Comparison of ENCODE assay signal across 8 cellular contexts in the genomic region with DNA sequence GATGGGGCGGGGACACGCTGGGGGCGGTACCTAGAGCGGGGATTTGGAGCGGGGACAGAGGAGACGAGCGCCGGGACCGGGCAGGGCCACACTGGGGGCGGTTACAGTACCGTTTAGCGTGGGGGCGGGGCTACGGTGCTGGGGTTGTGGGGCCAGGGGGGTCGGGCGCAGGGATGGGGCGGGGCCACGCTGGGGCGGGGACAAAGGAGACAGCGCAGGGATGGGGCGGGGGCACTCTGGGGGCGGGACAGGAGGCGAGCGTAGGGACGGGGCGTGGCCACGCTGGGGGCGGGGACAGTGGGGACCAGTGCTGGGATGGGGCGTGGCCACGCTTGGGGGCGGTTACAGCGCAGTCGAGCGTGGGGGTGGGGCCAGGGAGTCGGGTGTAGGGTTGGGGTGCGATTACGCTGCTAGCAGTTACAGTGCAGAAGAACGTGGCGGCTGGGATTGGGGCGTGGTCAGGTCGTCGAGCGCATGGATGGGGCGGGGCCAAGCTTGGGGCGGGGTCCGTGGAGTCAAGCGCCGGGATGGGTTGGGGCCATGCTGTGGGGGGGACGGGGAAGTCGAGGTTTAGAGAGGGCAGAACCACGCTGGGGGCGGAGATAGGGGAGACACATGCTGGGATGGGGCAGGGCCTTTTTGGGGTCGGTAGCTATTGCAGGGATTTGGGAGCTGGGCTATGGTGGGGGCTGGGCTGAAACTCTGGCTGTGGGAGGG. TPM values are rescaled to one million over a fixed set of nuclear protein-coding genes. Genes with fewer than 3 reads are reported as not detected.
DNase-seq lines count a peak whose midpoint lies in the region; ATAC-seq and TF ChIP-seq lines count a peak whose summit lies in the region.

No MANE protein-coding gene starts in this region.

- H3K4me1 Mint-ChIP-seq in activated CD4-positive, alpha-beta T cell treated with anti-CD3 and anti-CD28 coated beads for 36 hours: peaks cover 11% of the 10 kb centered on the region
- H3K4me1 Mint-ChIP-seq in chondrocyte (ENCODE audit: low read depth): peaks cover 37% of the 10 kb centered on the region

- H3K27me3 Mint-ChIP-seq in activated CD4-positive, alpha-beta T cell treated with anti-CD3 and anti-CD28 coated beads for 36 hours: no peaks in the 10 kb centered on the region
- H3K27me3 Mint-ChIP-seq in chondrocyte (ENCODE audit: low read depth): no peaks in the 10 kb centered on the region

- H3K27ac Mint-ChIP-seq in activated CD4-positive, alpha-beta T cell treated with anti-CD3 and anti-CD28 coated beads for 36 hours: peak overlapping the region; percentile 90
- H3K27ac Mint-ChIP-seq in chondrocyte (ENCODE audit: unreplicated experiment): peak overlapping the region; percentile 97

- CTCF ChIA-PET in activated CD4-positive, alpha-beta T cell treated with anti-CD3 and anti-CD28 coated beads for 36 hours (lab: Charles Lee): interaction anchor here (0.7 to 1.4 kb wide), 5 partner anchors 13 to 325 kb away, joined by 3 to 9 read pairs (median 5); partner anchors contain the start of gene KHSRP

- DNase-seq in AG09309 (ENCODE audit: low read depth): peak; percentile 90
- peak; percentile 95 to 97 for DNase-seq in NCI-H524 (lab: John Stamatoyannopoulos, UW)
- peak; percentile 100 for DNase-seq in activated CD4-positive, alpha-beta T cell treated with anti-CD3 and anti-CD28 coated beads for 36 hours
- peak; percentile 99 for DNase-seq in chondrocyte (ENCODE audit: low spot score)
- peak; percentile 100 for DNase-seq in stimulated activated CD4-positive, alpha-beta T cell treated with anti-CD3 and anti-CD28 coated beads, Interleukin-15, amount 100 ng/mL, for 48 hours (ENCODE audit: low read depth in 2 of 2)

- no peaks in the 10 kb centered on the region for H3K27me3 ChIP-seq in layer of hippocampus (ENCODE audit: control insufficient read depth, insufficient read depth, low read length)

- TF ChIP-seq CTCF in AG09309 (IDR thresholded peaks at IDR 0.05; ENCODE audit: control insufficient read depth, insufficient read depth, low read depth, low read length, missing control alignments) (no peak), chondrocyte (IDR thresholded peaks at IDR 0.05) (no peak)

- intact Hi-C loops in activated CD4-positive, alpha-beta T cell treated with anti-CD3 and anti-CD28 coated beads for 36 hours (cut with DNase I, micrococcal nuclease): loop anchor here (1.0 to 10.0 kb wide), 21 partner anchors 20 to 1548 kb away; partner anchors contain the start of genes GTF2F1 (in 2 of the 2), VMAC (in 2 of the 2), DENND1C (in 1 of the 2) and GPR108 (in 1 of the 2)

- peak overlapping the region; percentile 58 for H3K4me3 ChIP-seq in AG09309 (ENCODE audit: control insufficient read depth, low read depth, low read length)

- peak overlapping the region; percentile 80 for H3K4me3 Mint-ChIP-seq in activated CD4-positive, alpha-beta T cell treated with anti-CD3 and anti-CD28 coated beads for 36 hours
- peak overlapping the region; percentile 79 for H3K4me3 Mint-ChIP-seq in chondrocyte (ENCODE audit: unreplicated experiment)

- H3K9me3 Mint-ChIP-seq in activated CD4-positive, alpha-beta T cell treated with anti-CD3 and anti-CD28 coated beads for 36 hours (ENCODE audit: low read depth): no peaks in the 10 kb centered on the region
- H3K9me3 Mint-ChIP-seq in chondrocyte (ENCODE audit: low read depth): no peaks in the 10 kb centered on the region

- ATAC-seq in GM19324 (IDR thresholded peaks at IDR 0.05; ENCODE audit: low FRiP score, unreplicated experiment) (peak; percentile 57), HG03460 (IDR thresholded peaks at IDR 0.05; ENCODE audit: unreplicated experiment) (peak; percentile 34)
- ATAC-seq in activated CD4-positive, alpha-beta T cell treated with anti-CD3 and anti-CD28 coated beads for 36 hours: peak; percentile 74

- peak overlapping the region; percentile 99 for H3K27ac ChIP-seq in layer of hippocampus (ENCODE audit: low read depth, low read length)

- peaks cover 16% of the 10 kb centered on the region for H3K36me3 Mint-ChIP-seq in activated CD4-positive, alpha-beta T cell treated with anti-CD3 and anti-CD28 coated beads for 36 hours (ENCODE audit: low read depth)
- peaks cover 2% of the 10 kb centered on the region for H3K36me3 Mint-ChIP-seq in chondrocyte (ENCODE audit: low read depth)

- POLR2A ChIA-PET in activated CD4-positive, alpha-beta T cell treated with anti-CD3 and anti-CD28 coated beads for 36 hours (lab: Charles Lee): interaction anchor here (0.5 to 2.4 kb wide), 4 partner anchors 11 to 493 kb away, joined by 6 to 46 read pairs (median 12); partner anchors contain the start of genes CLPP, GTF2F1 and KHSRP

RNA-seq across cellular contexts. Expression of gene ALKBH7, which starts 0.7 kb away (rescaled TPM):
- 10 to 100 TPM; 22.8 to 44.7 TPM for total RNA-seq in activated CD4-positive, alpha-beta T cell treated with anti-CD3 and anti-CD28 coated beads for 36 hours
- 46.0 to 74.3 TPM (median 71.7 TPM) in 3 replicates for total RNA-seq in chondrocyte

RNA-seq across cellular contexts. Expression of gene PSPN, which starts 2.5 kb away (rescaled TPM):
- 1 to 10 TPM; 1.4 to 1.8 TPM for total RNA-seq in activated CD4-positive, alpha-beta T cell treated with anti-CD3 and anti-CD28 coated beads for 36 hours
- total RNA-seq in chondrocyte: 2.8 to 3.4 TPM (median 3.1 TPM) in 3 replicates

RNA-seq across cellular contexts. Expression of gene CLPP, which starts 11.9 kb away (rescaled TPM):
- 100 to 1,000 TPM; 197 to 245 TPM for total RNA-seq in activated CD4-positive, alpha-beta T cell treated with anti-CD3 and anti-CD28 coated beads for 36 hours
- 66.5 to 74.6 TPM (median 68.3 TPM) in 3 replicates for total RNA-seq in chondrocyte

RNA-seq across cellular contexts. Expression of gene GTF2F1, which starts 19.7 kb away (rescaled TPM):
- 10 to 100 TPM; 60.9 to 78.5 TPM for total RNA-seq in activated CD4-positive, alpha-beta T cell treated with anti-CD3 and anti-CD28 coated beads for 36 hours
- total RNA-seq in chondrocyte: 58.8 to 64.0 TPM (median 60.4 TPM) in 3 replicates

RNA-seq across cellular contexts. Expression of gene ACER1, which starts 39.8 kb away (rescaled TPM):
- not detected for total RNA-seq in activated CD4-positive, alpha-beta T cell treated with anti-CD3 and anti-CD28 coated beads for 36 hours
- not detected in 3 replicates for total RNA-seq in chondrocyte

Comparison
In these comparisons a context has a peak if more than half of its experiments do, and no peak if none do; other contexts are left out.
1. Peak in every context shown above with its lines: DNase-seq, ATAC-seq, H3K4me3 ChIP-seq and H3K27ac ChIP-seq.